Comparison of ENCODE assay signal across 21 cellular contexts in genomic region chr3:74862501-74862900, GRCh38.
"Had no signal": no experiment of that assay in that cellular context is flagged by ENCODE, and none has a peak within 500 bp of the region (broad histone marks: within the 10 kb centered on the region; RNA-seq: fewer than 3 reads in every experiment).

No MANE protein-coding gene starts in this region.

- H3K9me3 Mint-ChIP-seq: activated naive CD8-positive, alpha-beta T cell treated with anti-CD3 and anti-CD28 coated beads for 36 hours; nephron progenitor cell had no signal

- H3K4me1 ChIP-seq: pancreas, upper lobe of right lung had no signal

- H3K36me3 ChIP-seq: pancreas, upper lobe of right lung had no signal

- DNase-seq: activated B cell treated with CpG ODN at 0.5 μM for 24 hours; activated CD4-positive, alpha-beta T cell treated with anti-CD3 and anti-CD28 coated beads for 4 hours; activated CD4-positive, alpha-beta T cell treated with anti-CD3 and anti-CD28 coated beads, Interleukin-2, amount 50 U/mL, for 48 hours; activated naive CD4-positive, alpha-beta T cell treated with Interleukin-2 at 50 U/mL for 16 hours; activated naive CD8-positive, alpha-beta T cell treated with anti-CD3 and anti-CD28 coated beads for 36 hours; activated T-cell treated with anti-CD3 and anti-CD28 coated beads, Interleukin-2, amount 50 U/mL, for 48 hours; cerebellar nuclear complex; cortex of kidney; foreskin melanocyte; hippocampal formation; left ventricle myocardium superior; mammary epithelial cell; midbrain; nephron progenitor cell; pancreas; right cardiac atrium; stimulated activated CD4-positive, alpha-beta T cell treated with anti-CD3 and anti-CD28 coated beads, Interleukin-4, amount 100 ng/mL, for 24 hours; stimulated activated naive CD4-positive, alpha-beta T cell treated with Interleukin-2 at 50 U/mL for 16 hours; T-helper 17 cell; upper lobe of right lung had no signal

- H3K36me3 Mint-ChIP-seq: activated naive CD8-positive, alpha-beta T cell treated with anti-CD3 and anti-CD28 coated beads for 36 hours had no signal

- H3K27me3 Mint-ChIP-seq: activated B cell treated with CpG ODN at 0.5 μM for 24 hours; activated naive CD8-positive, alpha-beta T cell treated with anti-CD3 and anti-CD28 coated beads for 36 hours; T-helper 17 cell had no signal

- ATAC-seq: left ventricle myocardium superior, pancreas, right cardiac atrium, T-helper 17 cell, upper lobe of right lung had no signal

- H3K4me3 ChIP-seq: pancreas, upper lobe of right lung had no signal

- H3K27ac ChIP-seq: epithelial cell of prostate, pancreas, upper lobe of right lung had no signal

- H3K27ac Mint-ChIP-seq: activated B cell treated with CpG ODN at 0.5 μM for 24 hours; activated naive CD8-positive, alpha-beta T cell treated with anti-CD3 and anti-CD28 coated beads for 36 hours; nephron progenitor cell; T-helper 17 cell had no signal

- H3K4me3 Mint-ChIP-seq: activated B cell treated with CpG ODN at 0.5 μM for 24 hours; activated naive CD8-positive, alpha-beta T cell treated with anti-CD3 and anti-CD28 coated beads for 36 hours; nephron progenitor cell; T-helper 17 cell had no signal

- H3K27me3 ChIP-seq: pancreas, upper lobe of right lung had no signal

- H3K9me3 ChIP-seq: pancreas, upper lobe of right lung had no signal

- H3K4me1 Mint-ChIP-seq: activated B cell treated with CpG ODN at 0.5 μM for 24 hours; activated naive CD8-positive, alpha-beta T cell treated with anti-CD3 and anti-CD28 coated beads for 36 hours; nephron progenitor cell; T-helper 17 cell had no signal
